ENCODE assay signal across 8 cellular contexts in genomic region chr2:202911203-202911512, GRCh38. TPM values are rescaled to one million over a fixed set of nuclear protein-coding genes. Genes with fewer than 3 reads are reported as not detected.
DNase-seq lines count a peak whose midpoint lies in the region; ATAC-seq, FAIRE-seq and TF ChIP-seq lines count a peak whose summit lies in the region.

No MANE protein-coding gene starts in this region.

- TF ChIP-seq POLR2A in upper lobe of left lung (IDR thresholded peaks at IDR 0.05): no peak
- no peak for TF ChIP-seq POLR2A in H54 (IDR thresholded peaks at IDR 0.05; ENCODE audit: low read depth, low read length)

- peak overlapping the region; percentile 40 for H3K27ac ChIP-seq in angular gyrus (ENCODE audit: low read depth, low read length)
- peak overlapping the region; percentile 82 to 90 for H3K27ac ChIP-seq in liver (ENCODE audit: low read depth in 1 of 2, low read length in 2 of 2)
- H3K27ac ChIP-seq in upper lobe of left lung: peak overlapping the region; percentile 74 to 92 (median 82)

- peak overlapping the region; percentile 97 for H3K4me3 Mint-ChIP-seq in Caco-2 (ENCODE audit: unreplicated experiment)

- H3K27me3 Mint-ChIP-seq in Caco-2 (ENCODE audit: insufficient read depth, unreplicated experiment): no peaks in the 10 kb centered on the region

- no peaks in the 10 kb centered on the region for H3K27me3 ChIP-seq in Caco-2 (replicated peaks; ENCODE audit: control insufficient read depth, insufficient read depth, low read length)
- no peaks in the 10 kb centered on the region for H3K27me3 ChIP-seq in liver (ENCODE audit: control insufficient read depth in 4 of 4, insufficient read depth in 4 of 4, low read length in 3 of 4)
- H3K27me3 ChIP-seq in upper lobe of left lung: no peaks in the 10 kb centered on the region

- FAIRE-seq in H54 (lab: Jason Lieb, UNC): no peak

- DNase-seq in Caco-2 (no peak), upper lobe of left lung (no peak), NCI-H2029 treated with DMSO at 0.1 percent for 48 hours (lab: John Stamatoyannopoulos, UW) (no peak), G401 (ENCODE audit: low spot score) (no peak), H54 (ENCODE audit: insufficient read length, low spot score) (no peak)

- TF ChIP-seq EP300 in upper lobe of left lung (IDR thresholded peaks at IDR 0.05): no peak

- H3K9me3 Mint-ChIP-seq in Caco-2 (ENCODE audit: unreplicated experiment): no peaks in the 10 kb centered on the region

- ATAC-seq in HG02870 (IDR thresholded peaks at IDR 0.05; ENCODE audit: unreplicated experiment) (peak; percentile 9), upper lobe of left lung (ENCODE audit: low FRiP score in 2 of 2) (peak; percentile 5 to 9)

- no peaks in the 10 kb centered on the region for H3K9me3 ChIP-seq in Caco-2
- H3K9me3 ChIP-seq in liver (ENCODE audit: control insufficient read depth in 4 of 4, low read length in 3 of 4): no peaks in the 10 kb centered on the region
- H3K9me3 ChIP-seq in upper lobe of left lung: no peaks in the 10 kb centered on the region

- H3K27ac Mint-ChIP-seq in Caco-2 (ENCODE audit: unreplicated experiment): peak overlapping the region; percentile 92

- BruUV-seq in Caco-2 (replicated peaks; lab: Mats Ljungman, UMichigan): no TSS peak

- peaks cover 23% of the 10 kb centered on the region for H3K36me3 Mint-ChIP-seq in Caco-2 (ENCODE audit: insufficient read depth, unreplicated experiment)

- peaks cover 12% of the 10 kb centered on the region for H3K4me1 Mint-ChIP-seq in Caco-2 (ENCODE audit: low read depth, unreplicated experiment)

- POLR2A ChIA-PET in Caco-2 (lab: Charles Lee): interaction anchor here (0.6 to 1.3 kb wide), 4 partner anchors 41 to 151 kb away, joined by 3 to 6 read pairs (median 4); partner anchors contain the start of gene NBEAL1

- H3K9ac ChIP-seq in liver (ENCODE audit: low read depth in 1 of 2, low read length in 2 of 2): peak overlapping the region; percentile 89 to 92

- in situ Hi-C loops in G401 (cut with HindIII; ENCODE audit: low sequenced_read_pairs): no loop called here

- H3K36me3 ChIP-seq in Caco-2 (ENCODE audit: control insufficient read depth, insufficient read depth, low read length) (peaks cover 2% of the 10 kb centered on the region; the same call in 1 of the 2 replicates), liver (ENCODE audit: control insufficient read depth in 4 of 4, insufficient read depth in 3 of 4, low read depth in 1 of 4, low read length in 3 of 4) (peaks cover 0 to 4% (median under 1%) of the 10 kb centered on the region in 4 donors), upper lobe of left lung (no peaks in the 10 kb centered on the region)

- TF ChIP-seq CTCF in Caco-2 (IDR thresholded peaks at IDR 0.05; ENCODE audit: insufficient read depth in 1 of 2, low read depth in 1 of 2, low read length in 1 of 2, severe bottlenecking in 1 of 2, unreplicated experiment in 1 of 2): no peak
- no peak for TF ChIP-seq CTCF in liver (IDR thresholded peaks at IDR 0.05; ENCODE audit: low read depth, low read length, missing input control)
- no peak for TF ChIP-seq CTCF in upper lobe of left lung (IDR thresholded peaks at IDR 0.05)

- 0% methylated on average over 8 of the region's 8 CpGs for WGBS in liver
- WGBS in upper lobe of left lung, 2 donors: 0 to 2% methylated on average over 8 of the region's 8 CpGs

- intact Hi-C loops in Caco-2 (cut with micrococcal nuclease; ENCODE audit: unreplicated experiment): loop anchor here (1.0 to 10.0 kb wide), 4 partner anchors 91 to 326 kb away; partner anchors contain the start of genes CYP20A1 and NBEAL1

- CTCF ChIA-PET in Caco-2 (lab: Charles Lee): no interaction called here

- peak overlapping the region; percentile 55 for H3K4me3 ChIP-seq in Caco-2 (ENCODE audit: low read depth, low read length)
- peak overlapping the region; percentile 66 to 100 (median 99) for H3K4me3 ChIP-seq in liver (ENCODE audit: low read depth in 1 of 3, low read length in 3 of 3)
- peak overlapping the region; percentile 56 to 93 (median 68) for H3K4me3 ChIP-seq in upper lobe of left lung

- H3K4me1 ChIP-seq in Caco-2: 0 out of 2 replicates have a peak, but pooled peaks cover 8% of the 10 kb centered on the region
- peaks cover 4 to 14% (median 11%) of the 10 kb centered on the region in 4 donors for H3K4me1 ChIP-seq in liver (ENCODE audit: control insufficient read depth in 4 of 4, insufficient read depth in 4 of 4, low read length in 3 of 4)
- peaks cover 11 to 31% (median 15%) of the 10 kb centered on the region in 4 donors for H3K4me1 ChIP-seq in upper lobe of left lung

- TF ChIP-seq RAD21 in liver (IDR thresholded peaks at IDR 0.05): no peak

TF ChIP-seq in liver, 16 proteins besides CTCF, POLR2A, EP300 and RAD21:
- TF ChIP-seq NR2F2 (IDR thresholded peaks at IDR 0.05): no peak
- TF ChIP-seq ATF3 (IDR thresholded peaks at IDR 0.05): no peak
- TF ChIP-seq TAF1 (conservative IDR thresholded peaks at IDR 0.05): no peak
- TF ChIP-seq SP1 (IDR thresholded peaks at IDR 0.05): no peak

RNA-seq across cellular contexts. Expression of gene WDR12, which starts 0.3 kb away (rescaled TPM):
- total RNA-seq in Caco-2 (2022) (117 and 118 TPM in 2 replicates), liver (10 to 100 TPM; 14.6 to 22.3 TPM), upper lobe of left lung (10 to 100 TPM; 15.8 to 44.0 (median 27.8) TPM)
- 10 to 100 TPM in 1 of 2 donors, 1 to 10 TPM in 1; 6.6 to 26.1 TPM for polyA plus RNA-seq in liver
- total RNA-seq in G401 (2014; rRNA removed; shearing (Covaris generic)): 43.6 and 112 TPM in 2 replicates

RNA-seq across cellular contexts. Expression of gene CARF, which starts 0.9 kb away (rescaled TPM):
- 4.3 and 4.9 TPM in 2 replicates for total RNA-seq in Caco-2 (2022)
- 1 to 10 TPM; 3.6 to 4.3 TPM for total RNA-seq in liver
- 1 to 10 TPM in 1 of 2 donors, under 1 TPM in 1; 0.98 to 2.2 TPM for polyA plus RNA-seq in liver
- total RNA-seq in upper lobe of left lung: 10 to 100 TPM in 2 of 6 donors, 1 to 10 TPM in 4; 6.4 to 24.1 (median 8.7) TPM
- 4.4 and 18.7 TPM in 2 replicates for total RNA-seq in G401 (2014; rRNA removed; shearing (Covaris generic))

RNA-seq across cellular contexts. Expression of gene ICA1L, which starts 39.6 kb away (rescaled TPM):
- total RNA-seq in Caco-2 (2022) (3.7 and 5.5 TPM in 2 replicates), liver (1 to 10 TPM in 1 of 2 donors, under 1 TPM in 1; 0.92 to 1.7 TPM), upper lobe of left lung (10 to 100 TPM in 2 of 6 donors, 1 to 10 TPM in 4; 3.0 to 28.3 (median 5.7) TPM)
- under 1 TPM; 0.15 to 0.65 TPM for polyA plus RNA-seq in liver
- 9.2 and 15.5 TPM in 2 replicates for total RNA-seq in G401 (2014; rRNA removed; shearing (Covaris generic))
